In the genomic region with DNA sequence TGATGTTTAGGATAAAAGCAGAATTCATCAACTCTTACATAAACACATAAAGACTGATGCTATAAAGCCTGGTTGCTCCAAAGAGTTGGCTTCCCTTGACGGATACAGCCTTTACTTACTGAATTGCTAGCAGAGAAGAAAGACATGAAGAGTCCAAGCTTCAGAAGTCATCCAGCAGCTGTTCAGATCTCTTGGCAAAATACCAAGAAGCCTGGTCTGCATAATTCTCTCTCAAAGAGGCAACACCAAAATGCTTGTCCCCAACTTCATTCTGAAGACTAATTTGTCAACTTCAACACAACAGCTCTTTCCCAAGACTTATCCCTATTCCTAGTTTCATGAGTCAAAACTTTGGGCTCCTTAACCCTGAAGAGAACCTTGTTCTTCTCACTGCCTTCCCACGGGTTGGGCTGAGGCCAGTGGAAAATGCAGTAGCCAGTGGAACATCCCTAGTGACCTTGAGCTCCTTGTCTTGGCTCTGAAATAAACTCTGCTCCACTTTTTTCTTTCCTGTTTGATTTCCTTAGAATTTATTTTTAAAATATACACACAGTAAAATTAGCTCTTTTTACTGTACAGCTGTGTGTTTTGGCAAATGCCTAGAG, we compare ENCODE assay signal across 20 cellular contexts.
A peak's percentile ranks its signal among the peaks of the same experiment; 100 is the strongest.
DNase-seq lines count a peak whose midpoint lies in the region; ATAC-seq, FAIRE-seq and TF ChIP-seq lines count a peak whose summit lies in the region.
"Had no signal": no experiment of that assay in that cellular context is flagged by ENCODE, and none has a peak within 500 bp of the region (broad histone marks: within the 10 kb centered on the region; RNA-seq: fewer than 3 reads in every experiment).

No MANE protein-coding gene starts in this region.

- CTCF ChIA-PET in K562 (lab: Yijun Ruan, JAX; ENCODE audit: low intra/inter-chr PET ratio): no interaction called here

- no peaks in the 10 kb centered on the region for H3K4me1 Mint-ChIP-seq in activated T-cell treated with anti-CD3 and anti-CD28 coated beads, Interleukin-2, amount 50 U/mL, for 72 hours (ENCODE audit: low read depth)
- H3K4me1 Mint-ChIP-seq: activated CD4-positive, alpha-beta T cell treated with anti-CD3 and anti-CD28 coated beads for 36 hours; GM23338; stimulated activated effector memory CD8-positive, alpha-beta T cell treated with anti-CD3 and anti-CD28 coated beads, Interleukin-12 subunit alpha, Interleukin-12 subunit beta, amount 100 ng/mL, for 72 hours had no signal

- intact Hi-C loops in K562 (cut with micrococcal nuclease) (no loop called here), left lung (cut with DNase I) (no loop called here), spleen (cut with DNase I; ENCODE audit: low total_unique reads) (no loop called here)

- ATAC-seq in K562 (no peak), left lung (peak; percentile 20), GM19455 (IDR thresholded peaks at IDR 0.05; ENCODE audit: unreplicated experiment) (no peak)
- no peak for ATAC-seq in activated T-cell treated with anti-CD3 and anti-CD28 coated beads, Interleukin-2, amount 50 U/mL, for 72 hours (replicated peaks in 1 of 2)
- ATAC-seq: activated CD4-positive, alpha-beta T cell treated with anti-CD3 and anti-CD28 coated beads for 36 hours; GM23338; mucosa of descending colon; Panc1; stimulated activated effector memory CD8-positive, alpha-beta T cell treated with anti-CD3 and anti-CD28 coated beads, Interleukin-12 subunit alpha, Interleukin-12 subunit beta, amount 100 ng/mL, for 72 hours had no signal

- H3K36me3 ChIP-seq in K562 (ENCODE audit: control insufficient read depth, insufficient read depth, low read length) (no peaks in the 10 kb centered on the region), left lung (no peaks in the 10 kb centered on the region), spleen (no peaks in the 10 kb centered on the region)
- H3K36me3 ChIP-seq: ascending aorta, thyroid gland had no signal

- DNase-seq in K562 (ENCODE audit: extremely low read depth in 1 of 4, low spot score in 3 of 4): no peak
- peak; percentile 70 for DNase-seq in fibroblast of pulmonary artery (ENCODE audit: low read depth)
- no peak for DNase-seq in left lung
- no peak for DNase-seq in spleen
- no peak for DNase-seq in activated T-cell treated with anti-CD3 and anti-CD28 coated beads, Interleukin-2, amount 50 U/mL, for 72 hours
- DNase-seq in NCI-H1048 (lab: John Stamatoyannopoulos, UW): no peak
- DNase-seq: activated CD4-positive, alpha-beta T cell treated with anti-CD3 and anti-CD28 coated beads for 36 hours; activated naive CD4-positive, alpha-beta T cell treated with Interleukin-2 at 50 U/mL for 16 hours; cortex of kidney; mucosa of descending colon; NCI-H2081 treated with DMSO at 0.1 percent for 48 hours; thyroid gland had no signal

- H3K9me3 Mint-ChIP-seq in activated T-cell treated with anti-CD3 and anti-CD28 coated beads, Interleukin-2, amount 50 U/mL, for 72 hours: no peaks in the 10 kb centered on the region
- H3K9me3 Mint-ChIP-seq: GM23338; stimulated activated effector memory CD8-positive, alpha-beta T cell treated with anti-CD3 and anti-CD28 coated beads, Interleukin-12 subunit alpha, Interleukin-12 subunit beta, amount 100 ng/mL, for 72 hours had no signal

- no peaks in the 10 kb centered on the region for H3K9me1 ChIP-seq in K562 (ENCODE audit: control insufficient read depth, insufficient read depth, low read length)

- TF ChIP-seq POLR2A in K562 (conservative IDR thresholded peaks at IDR 0.05) (no peak), spleen (IDR thresholded peaks at IDR 0.05) (no peak)

- FAIRE-seq in K562 (lab: Jason Lieb, UNC): peak; percentile 26
- FAIRE-seq: D721Med, GM12891 had no signal

- BruUV-seq in K562 (replicated peaks; lab: Mats Ljungman, UMichigan): no TSS peak

- H2AFZ ChIP-seq in K562 (ENCODE audit: low read depth, low read length): no peak overlapping the region
- H2AFZ ChIP-seq: GM23338, hepatocyte had no signal

- no peaks in the 10 kb centered on the region for H3K36me3 Mint-ChIP-seq in activated T-cell treated with anti-CD3 and anti-CD28 coated beads, Interleukin-2, amount 50 U/mL, for 72 hours (ENCODE audit: insufficient read depth in 2 of 2)
- H3K36me3 Mint-ChIP-seq: stimulated activated effector memory CD8-positive, alpha-beta T cell treated with anti-CD3 and anti-CD28 coated beads, Interleukin-12 subunit alpha, Interleukin-12 subunit beta, amount 100 ng/mL, for 72 hours had no signal

- H3K9ac ChIP-seq in K562 (ENCODE audit: insufficient read depth in 1 of 2, low read depth in 2 of 2, low read length in 2 of 2): no peak overlapping the region

- WGBS in K562 (ENCODE audit: insufficient coverage, low coverage, missing lambda C conversion rate): 9% methylated on average over 2 of the region's 2 CpGs
- WGBS in spleen, 5 donors: 49 to 73% (median 68%) methylated on average over 2 of the region's 2 CpGs

- H3K27me3 ChIP-seq in K562 (ENCODE audit: control insufficient read depth in 2 of 2, insufficient read depth in 2 of 2, low read length in 2 of 2): no peaks in the 10 kb centered on the region
- H3K27me3 ChIP-seq in left lung: no peaks in the 10 kb centered on the region
- no peaks in the 10 kb centered on the region for H3K27me3 ChIP-seq in spleen (replicated peaks in 1 of 7)
- H3K27me3 ChIP-seq: ascending aorta, hepatocyte, thyroid gland had no signal

- in situ Hi-C loops in K562 (cut with MboI): no loop called here

- H3K27me3 Mint-ChIP-seq in activated T-cell treated with anti-CD3 and anti-CD28 coated beads, Interleukin-2, amount 50 U/mL, for 72 hours (ENCODE audit: low read depth): peaks cover 6% of the 10 kb centered on the region
- H3K27me3 Mint-ChIP-seq: activated CD4-positive, alpha-beta T cell treated with anti-CD3 and anti-CD28 coated beads for 36 hours had no signal

- TF ChIP-seq CTCF in K562 (IDR thresholded peaks at IDR 0.05 in 2 of 3, conservative IDR thresholded peaks at IDR 0.05 in 1 of 3; ENCODE audit: insufficient read depth in 2 of 3, low read depth in 1 of 3, low read length in 3 of 3) (no peak), fibroblast of pulmonary artery (IDR thresholded peaks at IDR 0.05; ENCODE audit: low read length, missing control alignments) (no peak), left lung (IDR thresholded peaks at IDR 0.05) (no peak), spleen (IDR thresholded peaks at IDR 0.05 in 8 of 11, conservative IDR thresholded peaks at IDR 0.05 in 3 of 11) (no peak)

- H3K27ac Mint-ChIP-seq in activated T-cell treated with anti-CD3 and anti-CD28 coated beads, Interleukin-2, amount 50 U/mL, for 72 hours: no peak overlapping the region
- H3K27ac Mint-ChIP-seq: activated CD4-positive, alpha-beta T cell treated with anti-CD3 and anti-CD28 coated beads for 36 hours; GM23338; stimulated activated effector memory CD8-positive, alpha-beta T cell treated with anti-CD3 and anti-CD28 coated beads, Interleukin-12 subunit alpha, Interleukin-12 subunit beta, amount 100 ng/mL, for 72 hours had no signal

- no peak for TF ChIP-seq EP300 in K562 (IDR thresholded peaks at IDR 0.05; ENCODE audit: low read length)

- H3K4me3 ChIP-seq in K562 (no peak overlapping the region), fibroblast of pulmonary artery (replicated peaks; ENCODE audit: low read depth, low read length) (no peak overlapping the region), left lung (no peak overlapping the region), spleen (no peak overlapping the region)
- H3K4me3 ChIP-seq: ascending aorta, GM23338, hepatocyte, mucosa of descending colon, thyroid gland had no signal

- no peak overlapping the region for H3K4me3 Mint-ChIP-seq in activated T-cell treated with anti-CD3 and anti-CD28 coated beads, Interleukin-2, amount 50 U/mL, for 72 hours
- H3K4me3 Mint-ChIP-seq: activated CD4-positive, alpha-beta T cell treated with anti-CD3 and anti-CD28 coated beads for 36 hours; GM23338; stimulated activated effector memory CD8-positive, alpha-beta T cell treated with anti-CD3 and anti-CD28 coated beads, Interleukin-12 subunit alpha, Interleukin-12 subunit beta, amount 100 ng/mL, for 72 hours had no signal

- H3K4me2 ChIP-seq in K562 (ENCODE audit: insufficient read depth, low read length): no peak overlapping the region
- H3K4me2 ChIP-seq: GM23338, hepatocyte had no signal

- TF ChIP-seq RAD21 in K562 (CRISPR knock-in tag; conservative IDR thresholded peaks at IDR 0.05 in 1 of 2, IDR thresholded peaks at IDR 0.05 in 1 of 2): no peak

- no peaks in the 10 kb centered on the region for H3K79me2 ChIP-seq in K562 (ENCODE audit: control insufficient read depth, insufficient read depth, low read length)
- H3K79me2 ChIP-seq: hepatocyte had no signal

- POLR2A ChIA-PET in K562 (lab: Yijun Ruan, JAX): interaction anchor here (0.5 kb wide), 1 partner anchor 16 kb away, joined by 3 read pairs; no protein-coding TSS in a partner anchor

- H4K20me1 ChIP-seq in K562 (replicated peaks; ENCODE audit: control insufficient read depth, insufficient read depth, low read length): no peaks in the 10 kb centered on the region

- H3K4me1 ChIP-seq in K562 (replicated peaks in 1 of 2; ENCODE audit: control insufficient read depth in 2 of 2, insufficient read depth in 2 of 2, low read length in 2 of 2): peaks cover 0 to 7% of the 10 kb centered on the region in 2 experiments; a peak in 3 of 5 replicates
- H3K4me1 ChIP-seq in left lung: peaks cover 0 to 30% of the 10 kb centered on the region in 2 donors
- peaks cover 0 to 19% (median 4%) of the 10 kb centered on the region in 6 donors for H3K4me1 ChIP-seq in spleen
- H3K4me1 ChIP-seq: ascending aorta, thyroid gland had no signal

- H3K27ac ChIP-seq in K562 (ENCODE audit: extremely low read depth, low read depth, low read length): no peak overlapping the region
- no peak overlapping the region for H3K27ac ChIP-seq in left lung
- H3K27ac ChIP-seq in spleen: peak overlapping the region in 7 of 8 donors; percentile 6 to 66 (median 41)
- H3K27ac ChIP-seq: ascending aorta, hepatocyte, thyroid gland had no signal

- H3K9me3 ChIP-seq in K562 (replicated peaks; ENCODE audit: control insufficient read depth, insufficient read depth, low read depth, low read length): no peaks in the 10 kb centered on the region
- no peaks in the 10 kb centered on the region for H3K9me3 ChIP-seq in left lung
- no peaks in the 10 kb centered on the region for H3K9me3 ChIP-seq in spleen
- H3K9me3 ChIP-seq: mucosa of descending colon, thyroid gland had no signal

TF ChIP-seq in K562, 482 proteins besides CTCF, POLR2A, EP300 and RAD21 (continues in another document):
- peak; percentile 39 for TF ChIP-seq NFIC (IDR thresholded peaks at IDR 0.05)

Comparison
In these comparisons a context has a peak if more than half of its experiments do, and no peak if none do; other contexts are left out.
1. H3K27ac ChIP-seq: peak in spleen (7 of 8); none in K562 (single experiment) and left lung (0 of 2).